Comparison of ENCODE assay signal across 27 cellular contexts in genomic region chr7:147052818-147053217, GRCh38.
"Had no signal": no experiment of that assay in that cellular context is flagged by ENCODE, and none has a peak within 500 bp of the region (broad histone marks: within the 10 kb centered on the region; RNA-seq: fewer than 3 reads in every experiment).

No MANE protein-coding gene starts in this region.

- H3K4me3 ChIP-seq: neural progenitor cell, ovary, psoas muscle, right lobe of liver, sigmoid colon, stomach, thoracic aorta, thyroid gland, tibial nerve, upper lobe of left lung, vagina had no signal

- H3K9me3 Mint-ChIP-seq: neural progenitor cell; stimulated activated naive B cell treated with anti-CD40 and anti-IgM and Interleukin-4, amounts not matched to agents 10 μg/mL and 1 μg/mL and 100 μg/mL, for 72 hours had no signal

- H3K27ac Mint-ChIP-seq: natural killer cell treated with Interleukin-12 subunit alpha and Interleukin-12 subunit beta and Interleukin-15 and Interleukin-18, amount 100 ng/mL, for 72 hours; neural progenitor cell; progenitor cell of endocrine pancreas; stimulated activated effector memory CD8-positive, alpha-beta T cell treated with anti-CD3 and anti-CD28 coated beads, Interleukin-12 subunit alpha, Interleukin-12 subunit beta, amount 100 ng/mL, for 72 hours; stimulated activated naive B cell treated with anti-CD40 and anti-IgM and Interleukin-4, amounts not matched to agents 10 μg/mL and 1 μg/mL and 100 μg/mL, for 72 hours; stimulated activated naive CD8-positive, alpha-beta T cell treated with anti-CD3 and anti-CD28 coated beads, Interleukin-15, Interleukin-2, amounts not matched to agents 100 ng/mL and 50 ng/mL, for 24 hours had no signal

- DNase-seq: occipital lobe; ovary; posterior cingulate gyrus; psoas muscle; right cardiac atrium; right lobe of liver; sigmoid colon; small intestine; stimulated activated CD4-positive, alpha-beta T cell treated with anti-CD3 and anti-CD28 coated beads, Interleukin-15, amount 100 ng/mL, for 24 hours; stimulated activated CD4-positive, alpha-beta T cell treated with anti-CD3 and anti-CD28 coated beads, Interleukin-2, amount 100 ng/mL, for 24 hours; stimulated activated CD4-positive, alpha-beta T cell treated with anti-CD3 and anti-CD28 coated beads, Interleukin-2, amount 100 ng/mL, for 48 hours; stimulated activated CD4-positive, alpha-beta T cell treated with anti-CD3 and anti-CD28 coated beads, Interleukin-4, amount 100 ng/mL, for 24 hours; stimulated activated naive B cell treated with anti-CD40 and anti-IgM and Interleukin-4, amounts not matched to agents 10 μg/mL and 1 μg/mL and 100 μg/mL, for 72 hours; stimulated activated naive CD4-positive, alpha-beta T cell treated with Interleukin-2 at 50 U/mL for 16 hours; stomach; thyroid gland; trophoblast cell; upper lobe of left lung had no signal

- H3K9ac ChIP-seq: neural progenitor cell, parathyroid adenoma had no signal

- H3K4me1 Mint-ChIP-seq: neural progenitor cell; stimulated activated effector memory CD8-positive, alpha-beta T cell treated with anti-CD3 and anti-CD28 coated beads, Interleukin-12 subunit alpha, Interleukin-12 subunit beta, amount 100 ng/mL, for 72 hours; stimulated activated naive B cell treated with anti-CD40 and anti-IgM and Interleukin-4, amounts not matched to agents 10 μg/mL and 1 μg/mL and 100 μg/mL, for 72 hours had no signal

- H3K79me2 ChIP-seq: parathyroid adenoma had no signal

- H3K9me3 ChIP-seq: ovary, psoas muscle, right lobe of liver, sigmoid colon, stomach, thoracic aorta, thyroid gland, tibial nerve, upper lobe of left lung, vagina had no signal

- H3K27ac ChIP-seq: neural progenitor cell, ovary, parathyroid adenoma, psoas muscle, right lobe of liver, sigmoid colon, stomach, thoracic aorta, thyroid gland, tibial nerve, upper lobe of left lung, vagina had no signal

- ATAC-seq: natural killer cell treated with Interleukin-12 subunit alpha and Interleukin-12 subunit beta and Interleukin-15 and Interleukin-18, amount 100 ng/mL, for 72 hours; psoas muscle; right cardiac atrium; right lobe of liver; stimulated activated effector memory CD8-positive, alpha-beta T cell treated with anti-CD3 and anti-CD28 coated beads, Interleukin-12 subunit alpha, Interleukin-12 subunit beta, amount 100 ng/mL, for 72 hours; stimulated activated naive B cell treated with anti-CD40 and anti-IgM and Interleukin-4, amounts not matched to agents 10 μg/mL and 1 μg/mL and 100 μg/mL, for 72 hours had no signal

- H3K27me3 Mint-ChIP-seq: natural killer cell treated with Interleukin-12 subunit alpha and Interleukin-12 subunit beta and Interleukin-15 and Interleukin-18, amount 100 ng/mL, for 72 hours; progenitor cell of endocrine pancreas; stimulated activated naive B cell treated with anti-CD40 and anti-IgM and Interleukin-4, amounts not matched to agents 10 μg/mL and 1 μg/mL and 100 μg/mL, for 72 hours; stimulated activated naive CD8-positive, alpha-beta T cell treated with anti-CD3 and anti-CD28 coated beads, Interleukin-15, Interleukin-2, amounts not matched to agents 100 ng/mL and 50 ng/mL, for 24 hours had no signal

- H3K36me3 ChIP-seq: neural progenitor cell, ovary, right lobe of liver, sigmoid colon, stomach, thoracic aorta, thyroid gland, tibial nerve, upper lobe of left lung, vagina had no signal

- H3K4me2 ChIP-seq: neural progenitor cell had no signal

- H2AFZ ChIP-seq: neural progenitor cell, parathyroid adenoma had no signal

- H3K27me3 ChIP-seq: neural progenitor cell, ovary, right lobe of liver, sigmoid colon, stomach, thyroid gland, tibial nerve, upper lobe of left lung, vagina had no signal

- H3K36me3 Mint-ChIP-seq: natural killer cell treated with Interleukin-12 subunit alpha and Interleukin-12 subunit beta and Interleukin-15 and Interleukin-18, amount 100 ng/mL, for 72 hours; neural progenitor cell; stimulated activated effector memory CD8-positive, alpha-beta T cell treated with anti-CD3 and anti-CD28 coated beads, Interleukin-12 subunit alpha, Interleukin-12 subunit beta, amount 100 ng/mL, for 72 hours; stimulated activated naive B cell treated with anti-CD40 and anti-IgM and Interleukin-4, amounts not matched to agents 10 μg/mL and 1 μg/mL and 100 μg/mL, for 72 hours had no signal

- H3K4me3 Mint-ChIP-seq: natural killer cell treated with Interleukin-12 subunit alpha and Interleukin-12 subunit beta and Interleukin-15 and Interleukin-18, amount 100 ng/mL, for 72 hours; neural progenitor cell; stimulated activated effector memory CD8-positive, alpha-beta T cell treated with anti-CD3 and anti-CD28 coated beads, Interleukin-12 subunit alpha, Interleukin-12 subunit beta, amount 100 ng/mL, for 72 hours; stimulated activated naive B cell treated with anti-CD40 and anti-IgM and Interleukin-4, amounts not matched to agents 10 μg/mL and 1 μg/mL and 100 μg/mL, for 72 hours; stimulated activated naive CD8-positive, alpha-beta T cell treated with anti-CD3 and anti-CD28 coated beads, Interleukin-15, Interleukin-2, amounts not matched to agents 100 ng/mL and 50 ng/mL, for 24 hours had no signal

- H3K4me1 ChIP-seq: neural progenitor cell, parathyroid adenoma, psoas muscle, right lobe of liver, sigmoid colon, stomach, thyroid gland, tibial nerve, upper lobe of left lung, vagina had no signal
